Comparison of ENCODE assay signal across 22 cellular contexts in genomic region chr12:9617124-9617523, GRCh38. TPM values are rescaled to one million over a fixed set of nuclear protein-coding genes. Genes with fewer than 3 reads are reported as not detected.
DNase-seq lines count a peak whose midpoint lies in the region; ATAC-seq and FAIRE-seq lines count a peak whose summit lies in the region.
"Had no signal": no experiment of that assay in that cellular context is flagged by ENCODE, and none has a peak within 500 bp of the region (broad histone marks: within the 10 kb centered on the region; RNA-seq: fewer than 3 reads in every experiment).

No MANE protein-coding gene starts in this region.

- in situ Hi-C loops in G401 (cut with HindIII; ENCODE audit: low sequenced_read_pairs), result no loop called here

- peaks cover 0 to 7% (median 2%) of the 10 kb centered on the region in 7 donors for H3K9me3 Mint-ChIP-seq in CD4-positive, CD25-positive, alpha-beta regulatory T cell
- H3K9me3 Mint-ChIP-seq in natural killer cell treated with Interleukin-12 subunit alpha and Interleukin-12 subunit beta and Interleukin-15 and Interleukin-18, amount 100 ng/mL, for 72 hours, result peaks cover 7% of the 10 kb centered on the region

- H3K9me3 ChIP-seq in CD4-positive, CD25-positive, alpha-beta regulatory T cell (ENCODE audit: control insufficient read depth in 2 of 2, low read length in 2 of 2), result no peaks in the 10 kb centered on the region
- no peaks in the 10 kb centered on the region for H3K9me3 ChIP-seq in T-helper 17 cell (ENCODE audit: control insufficient read depth, low read length, poor library complexity, severe bottlenecking)

- no peak for DNase-seq in CD4-positive, CD25-positive, alpha-beta regulatory T cell
- DNase-seq in GM19239 (ENCODE audit: insufficient read length, low spot score), result no peak
- DNase-seq in T-helper 17 cell, result no peak
- no peak for DNase-seq in natural killer cell treated with Interleukin-12 subunit alpha and Interleukin-12 subunit beta and Interleukin-15 and Interleukin-18, amount 100 ng/mL, for 72 hours (ENCODE audit: low spot score)
- DNase-seq in G401 (ENCODE audit: low spot score), result no peak
- no peak for DNase-seq in AG08395 (ENCODE audit: low spot score)
- DNase-seq: AML-193, COR-L47, DMS153, NCI-H1092 treated with DMSO at 0.1 percent for 48 hours, NCI-H1694, NCI-H2107, NCI-H345, NCI-H69 had no signal

- peak overlapping the region; percentile 85 for H3K27ac ChIP-seq in CD4-positive, CD25-positive, alpha-beta regulatory T cell (ENCODE audit: insufficient read depth, low read length, poor library complexity, severe bottlenecking)
- H3K27ac ChIP-seq: SK-N-MC had no signal

- no peaks in the 10 kb centered on the region for H3K36me3 Mint-ChIP-seq in CD4-positive, CD25-positive, alpha-beta regulatory T cell
- H3K36me3 Mint-ChIP-seq in T-helper 17 cell (ENCODE audit: low read depth), result peaks cover 3% of the 10 kb centered on the region
- peaks cover 39% of the 10 kb centered on the region for H3K36me3 Mint-ChIP-seq in natural killer cell treated with Interleukin-12 subunit alpha and Interleukin-12 subunit beta and Interleukin-15 and Interleukin-18, amount 100 ng/mL, for 72 hours

- ATAC-seq in CD4-positive, CD25-positive, alpha-beta regulatory T cell (ENCODE audit: low read depth in 2 of 2), result no peak
- ATAC-seq in T-helper 17 cell, result no peak
- ATAC-seq in natural killer cell treated with Interleukin-12 subunit alpha and Interleukin-12 subunit beta and Interleukin-15 and Interleukin-18, amount 100 ng/mL, for 72 hours, result no peak
- no peak for ATAC-seq in GM21737 (IDR thresholded peaks at IDR 0.05; ENCODE audit: unreplicated experiment)
- ATAC-seq: GM23338, Panc1, Right ventricle myocardium inferior had no signal

- H3K4me3 Mint-ChIP-seq in CD4-positive, CD25-positive, alpha-beta regulatory T cell, result peak overlapping the region in 1 of 4 donors; percentile 36
- no peak overlapping the region for H3K4me3 Mint-ChIP-seq in T-helper 17 cell
- peak overlapping the region; percentile 53 for H3K4me3 Mint-ChIP-seq in natural killer cell treated with Interleukin-12 subunit alpha and Interleukin-12 subunit beta and Interleukin-15 and Interleukin-18, amount 100 ng/mL, for 72 hours
- H3K4me3 Mint-ChIP-seq: GM23338 had no signal

- H3K27me3 ChIP-seq in CD4-positive, CD25-positive, alpha-beta regulatory T cell (ENCODE audit: control insufficient read depth, insufficient read depth, low read length), result no peaks in the 10 kb centered on the region

- FAIRE-seq in GM19239 (lab: Jason Lieb, UNC), result peak; percentile 64
- FAIRE-seq: GM12892 had no signal

- no peaks in the 10 kb centered on the region for H3K36me3 ChIP-seq in CD4-positive, CD25-positive, alpha-beta regulatory T cell (ENCODE audit: control insufficient read depth, insufficient read depth, low read length)

- no peaks in the 10 kb centered on the region for H3K27me3 Mint-ChIP-seq in CD4-positive, CD25-positive, alpha-beta regulatory T cell
- no peaks in the 10 kb centered on the region for H3K27me3 Mint-ChIP-seq in T-helper 17 cell
- H3K27me3 Mint-ChIP-seq in natural killer cell treated with Interleukin-12 subunit alpha and Interleukin-12 subunit beta and Interleukin-15 and Interleukin-18, amount 100 ng/mL, for 72 hours, result no peaks in the 10 kb centered on the region

- H3K4me1 Mint-ChIP-seq in CD4-positive, CD25-positive, alpha-beta regulatory T cell, result peaks cover 13 to 69% (median 55%) of the 10 kb centered on the region in 4 donors
- H3K4me1 Mint-ChIP-seq in T-helper 17 cell, result peaks cover 41% of the 10 kb centered on the region
- peaks cover 67 to 71% of the 10 kb centered on the region in 2 donors for H3K4me1 Mint-ChIP-seq in natural killer cell treated with Interleukin-12 subunit alpha and Interleukin-12 subunit beta and Interleukin-15 and Interleukin-18, amount 100 ng/mL, for 72 hours (ENCODE audit: low read depth in 2 of 2)
- H3K4me1 Mint-ChIP-seq: GM23338 had no signal

- H3K4me3 ChIP-seq in CD4-positive, CD25-positive, alpha-beta regulatory T cell (ENCODE audit: low read depth, low read length), result no peak overlapping the region
- H3K4me3 ChIP-seq: GM23338, SK-N-MC had no signal

- peaks cover 19% of the 10 kb centered on the region for H3K4me1 ChIP-seq in CD4-positive, CD25-positive, alpha-beta regulatory T cell (ENCODE audit: control insufficient read depth, insufficient read depth, low read length, poor library complexity, severe bottlenecking)

- peak overlapping the region in 2 of 3 donors; percentile 80 to 99 for H3K27ac Mint-ChIP-seq in CD4-positive, CD25-positive, alpha-beta regulatory T cell
- H3K27ac Mint-ChIP-seq in T-helper 17 cell, result peak overlapping the region; percentile 97
- peak overlapping the region; percentile 68 to 84 for H3K27ac Mint-ChIP-seq in natural killer cell treated with Interleukin-12 subunit alpha and Interleukin-12 subunit beta and Interleukin-15 and Interleukin-18, amount 100 ng/mL, for 72 hours
- H3K27ac Mint-ChIP-seq: GM23338 had no signal

RNA-seq across cellular contexts. Expression of gene KLRB1, which starts 9.4 kb away (rescaled TPM):
- 17.6 TPM for total RNA-seq in CD4-positive, CD25-positive, alpha-beta regulatory T cell
- polyA plus RNA-seq in CD4-positive, CD25-positive, alpha-beta regulatory T cell, result 10 to 100 TPM; 14.4 to 30.5 (median 24.3) TPM
- 100 to 1,000 TPM; 182 to 229 TPM for total RNA-seq in T-helper 17 cell
- 10 to 100 TPM; 10.5 to 23.9 TPM for total RNA-seq in natural killer cell treated with Interleukin-12 subunit alpha and Interleukin-12 subunit beta and Interleukin-15 and Interleukin-18, amount 100 ng/mL, for 72 hours
- not detected in 2 replicates for total RNA-seq in G401 (2014; rRNA removed; shearing (Covaris generic))
- total RNA-seq: A673, GM23338, HT1080 had no signal

RNA-seq across cellular contexts. Expression of gene CLEC2D, which starts 52.4 kb away (rescaled TPM):
- 219 TPM for total RNA-seq in CD4-positive, CD25-positive, alpha-beta regulatory T cell
- 100 to 1,000 TPM; 223 to 312 (median 247) TPM for polyA plus RNA-seq in CD4-positive, CD25-positive, alpha-beta regulatory T cell
- 100 to 1,000 TPM; 151 to 173 TPM for total RNA-seq in T-helper 17 cell
- total RNA-seq in natural killer cell treated with Interleukin-12 subunit alpha and Interleukin-12 subunit beta and Interleukin-15 and Interleukin-18, amount 100 ng/mL, for 72 hours, result 100 to 1,000 TPM in 1 of 2 donors, 10 to 100 TPM in 1; 95.2 to 122 TPM
- 0.20 and 4.3 TPM in 2 replicates for total RNA-seq in G401 (2014; rRNA removed; shearing (Covaris generic))

Comparison
In these comparisons a context has a peak if more than half of its experiments do, and no peak if none do; other contexts are left out.
1. RNA of gene KLRB1, which starts 9.4 kb away (total RNA-seq): 182 to 229 TPM in T-helper 17 cell, 10.5 to 23.9 TPM in natural killer cell treated with Interleukin-12 subunit alpha and Interleukin-12 subunit beta and Interleukin-15 and Interleukin-18, amount 100 ng/mL, for 72 hours and 17.6 TPM in CD4-positive, CD25-positive, alpha-beta regulatory T cell (single experiment); not detected in G401; every median in the first group is over 10 times any median in the second.
2. RNA of gene CLEC2D, which starts 52.4 kb away (total RNA-seq): 219 TPM in CD4-positive, CD25-positive, alpha-beta regulatory T cell (single experiment), 151 to 173 TPM in T-helper 17 cell and 95.2 to 122 TPM in natural killer cell treated with Interleukin-12 subunit alpha and Interleukin-12 subunit beta and Interleukin-15 and Interleukin-18, amount 100 ng/mL, for 72 hours; 0.20 to 4.3 TPM in G401; every median in the first group is over 10 times any median in the second.
3. Peak in every context shown above with its lines, with median percentiles within 50 percentile points of each other: H3K27ac Mint-ChIP-seq.